Comparison of ENCODE assay signal across 8 cellular contexts in genomic region chr3:69161587-69162196, GRCh38. TPM values are rescaled to one million over a fixed set of nuclear protein-coding genes. Genes with fewer than 3 reads are reported as not detected.
DNase-seq lines count a peak whose midpoint lies in the region; ATAC-seq and TF ChIP-seq lines count a peak whose summit lies in the region.

No MANE protein-coding gene starts in this region.

- no peaks in the 10 kb centered on the region for H3K36me3 ChIP-seq in adipocyte (ENCODE audit: control insufficient read depth, insufficient read depth, low read length, severe bottlenecking)

- no peak overlapping the region for H3K27ac Mint-ChIP-seq in HFFc6

- H3K9me3 Mint-ChIP-seq in HFFc6: no peaks in the 10 kb centered on the region

- DNase-seq in NCI-H2196 (lab: John Stamatoyannopoulos, UW; ENCODE audit: unreplicated experiment) (peak; percentile 5), NCI-H2196 treated with DMSO at 0.1 percent for 48 hours (lab: John Stamatoyannopoulos, UW; ENCODE audit: unreplicated experiment) (no peak), HFFc6 (peak; percentile 42), NOMO-1 treated with DMSO at 0.1 percent for 48 hours (lab: John Stamatoyannopoulos, UW; ENCODE audit: unreplicated experiment) (peak; percentile 53), adipocyte (ENCODE audit: low read depth) (peak; percentile 84), left ventricle myocardium superior (no peak), sciatic nerve (ENCODE audit: low spot score) (no peak)
- DNase-seq in activated CD4-positive, CD25-positive, alpha-beta regulatory T cell treated with anti-CD3 and anti-CD28 coated beads, Interleukin-2, amount 50 U/mL, for 72 hours: no peak

- no peak overlapping the region for H3K4me3 Mint-ChIP-seq in HFFc6

- ATAC-seq in left ventricle myocardium superior (peak; percentile 67), sciatic nerve (peak; percentile 78)

- H3K4me3 ChIP-seq in adipocyte (ENCODE audit: low read length): no peak overlapping the region

- intact Hi-C loops in left ventricle myocardium superior (cut with micrococcal nuclease): loop anchor here (5.0 kb wide), 2 partner anchors 146 to 261 kb away; no protein-coding TSS in a partner anchor
- intact Hi-C loops in sciatic nerve (cut with DNase I): loop anchor here (5.0 kb wide), 1 partner anchor 511 kb away; no protein-coding TSS in a partner anchor

- no peaks in the 10 kb centered on the region for H3K27me3 ChIP-seq in adipocyte (replicated peaks; ENCODE audit: control insufficient read depth, insufficient read depth, low read length)

- H3K9me3 ChIP-seq in adipocyte (ENCODE audit: control insufficient read depth, low read length): no peaks in the 10 kb centered on the region

- H3K27me3 Mint-ChIP-seq in HFFc6 (ENCODE audit: insufficient read depth): peaks cover 10% of the 10 kb centered on the region

- H3K9ac ChIP-seq in adipocyte (ENCODE audit: low read length): no peak overlapping the region

- H3K4me1 ChIP-seq in adipocyte (ENCODE audit: control insufficient read depth, insufficient read depth, low read length): no peaks in the 10 kb centered on the region

- TF ChIP-seq CTCF in HFFc6 (IDR thresholded peaks at IDR 0.05): peak; percentile 96

- no peaks in the 10 kb centered on the region for H3K4me1 Mint-ChIP-seq in HFFc6 (ENCODE audit: low read depth)

- no peaks in the 10 kb centered on the region for H3K36me3 Mint-ChIP-seq in HFFc6 (ENCODE audit: low read depth)

RNA-seq across cellular contexts. Expression of gene LMOD3, which starts 39.3 kb away (rescaled TPM):
- not detected for total RNA-seq in HFFc6 (2021; fragmentation: NEBNext Ultra II Directional; extraction: Animal tissue kit (Norgen Biotek cat#: 25700))
- 162 TPM for total RNA-seq in left ventricle myocardium superior
- total RNA-seq in sciatic nerve: 0.09 TPM

Comparison
In these comparisons a context has a peak if more than half of its experiments do, and no peak if none do; other contexts are left out.
1. DNase-seq: peak in NCI-H2196 (single experiment), HFFc6 (single experiment), NOMO-1 treated with DMSO at 0.1 percent for 48 hours (single experiment) and adipocyte (single experiment); none in NCI-H2196 treated with DMSO at 0.1 percent for 48 hours (single experiment), left ventricle myocardium superior (single experiment), sciatic nerve (single experiment) and activated CD4-positive, CD25-positive, alpha-beta regulatory T cell treated with anti-CD3 and anti-CD28 coated beads, Interleukin-2, amount 50 U/mL, for 72 hours (single experiment).
2. RNA of gene LMOD3, which starts 39.3 kb away (total RNA-seq): 162 TPM in left ventricle myocardium superior (single experiment); 0.09 TPM in sciatic nerve (single experiment) and not detected in HFFc6; every median in the first group is over 100 times any median in the second.